11 cellular contexts compared by ENCODE assay signal in the genomic region with DNA sequence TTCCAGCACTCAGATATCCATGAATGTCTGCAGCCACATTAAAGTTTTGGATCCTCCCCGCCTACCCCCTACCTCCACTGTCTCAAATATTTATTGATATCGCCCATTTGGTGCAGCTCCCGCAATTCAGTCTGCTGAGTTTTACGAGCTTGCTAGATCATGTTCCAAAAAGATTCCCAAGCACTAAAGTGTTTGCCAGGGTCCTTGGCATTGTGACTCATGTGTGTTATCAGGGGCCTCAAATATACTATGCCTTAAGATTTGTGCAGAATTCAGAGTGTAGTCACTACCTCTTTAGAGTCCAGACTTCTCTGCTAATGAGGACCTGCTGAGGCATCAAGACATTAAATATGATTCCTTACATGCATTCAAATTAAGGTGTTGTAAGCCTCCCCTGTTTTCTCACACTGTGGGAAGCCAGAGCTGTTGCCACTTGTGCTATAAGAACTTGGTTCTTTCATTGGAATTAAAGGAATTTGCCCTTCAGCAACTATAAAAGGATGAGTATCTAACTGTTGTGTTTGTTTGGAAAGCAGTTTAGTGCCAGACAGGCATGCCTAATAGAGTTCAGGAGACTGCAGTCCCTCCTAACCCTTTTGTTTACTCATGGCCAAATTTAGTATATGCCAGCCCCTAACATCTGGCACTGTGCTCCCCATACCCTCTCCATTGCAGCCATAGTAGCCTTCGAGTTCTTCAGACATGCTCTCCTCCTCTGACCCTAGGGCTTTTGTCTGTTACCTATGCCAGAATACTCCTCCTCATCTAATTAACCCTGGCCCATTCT.
A peak's percentile ranks its signal among the peaks of the same experiment; 100 is the strongest.
DNase-seq lines count a peak whose midpoint lies in the region; ATAC-seq, FAIRE-seq and TF ChIP-seq lines count a peak whose summit lies in the region.
"Had no signal": no experiment of that assay in that cellular context is flagged by ENCODE, and none has a peak within 500 bp of the region (broad histone marks: within the 10 kb centered on the region; RNA-seq: fewer than 3 reads in every experiment).

No MANE protein-coding gene starts in this region.

- H2AFZ ChIP-seq in GM23248, result no peak overlapping the region

- POLR2A ChIA-PET in A549 (lab: Yijun Ruan, JAX), result no interaction called here

- intact Hi-C loops in heart right ventricle (cut with DNase I), result no loop called here

- H3K27ac ChIP-seq in A549, result peak overlapping the region; percentile 46 to 52; a peak in 4 of 6 replicates
- no peak overlapping the region for H3K27ac ChIP-seq in GM23248
- peak overlapping the region; percentile 5; the same call in 1 of the 2 replicates for H3K27ac ChIP-seq in SJCRH30
- peak overlapping the region in 4 of 10 donors; percentile 30 to 44 (median 38) for H3K27ac ChIP-seq in heart right ventricle
- no peak overlapping the region for H3K27ac ChIP-seq in effector memory CD4-positive, alpha-beta T cell (ENCODE audit: insufficient read depth, low read length, poor library complexity, severe bottlenecking)
- H3K27ac ChIP-seq: BLaER1 treated with 17β-estradiol and CSF1 and Interleukin-3, amounts not matched to agents 10 nM and 100 nM had no signal

- H3K79me2 ChIP-seq in GM23248 (ENCODE audit: insufficient read depth), result no peaks in the 10 kb centered on the region

- 17% methylated on average over 5 of the region's 5 CpGs for WGBS in A549 (ENCODE audit: missing lambda C conversion rate)
- 83 to 84% methylated on average over 5 of the region's 5 CpGs for WGBS in GM23248 (ENCODE audit: low coverage in 1 of 2, low lambda C conversion rate in 2 of 2, missing lambda C conversion rate in 2 of 2), 2 experiments
- 71 to 74% methylated on average over 5 of the region's 5 CpGs for WGBS in heart right ventricle, 2 donors

- H3K36me3 ChIP-seq in GM23248 (ENCODE audit: low read depth), result no peaks in the 10 kb centered on the region
- H3K36me3 ChIP-seq in SJCRH30, result no peaks in the 10 kb centered on the region
- H3K36me3 ChIP-seq in heart right ventricle, result peaks cover 0 to 31% (median 0%) of the 10 kb centered on the region in 9 donors
- H3K36me3 ChIP-seq in effector memory CD4-positive, alpha-beta T cell (ENCODE audit: control insufficient read depth, insufficient read depth, low read length), result no peaks in the 10 kb centered on the region

- peaks cover 24% of the 10 kb centered on the region for H3K4me1 ChIP-seq in A549
- H3K4me1 ChIP-seq in GM23248 (ENCODE audit: insufficient read depth), result peaks cover 11% of the 10 kb centered on the region
- peaks cover 27% of the 10 kb centered on the region for H3K4me1 ChIP-seq in SJCRH30
- peaks cover 3 to 44% (median 29%) of the 10 kb centered on the region in 9 donors for H3K4me1 ChIP-seq in heart right ventricle
- H3K4me1 ChIP-seq in effector memory CD4-positive, alpha-beta T cell (ENCODE audit: control insufficient read depth, insufficient read depth, low read length, poor library complexity, severe bottlenecking), result no peaks in the 10 kb centered on the region
- H3K4me1 ChIP-seq: BLaER1 treated with 17β-estradiol and CSF1 and Interleukin-3, amounts not matched to agents 10 nM and 100 nM had no signal

- no peak for FAIRE-seq in A549 (lab: Jason Lieb, UNC)

- H3K9ac ChIP-seq in GM23248, result no peak overlapping the region
- H3K9ac ChIP-seq: BLaER1 treated with 17β-estradiol and CSF1 and Interleukin-3, amounts not matched to agents 10 nM and 100 nM had no signal

- TF ChIP-seq POLR2A in A549 (IDR thresholded peaks at IDR 0.05; ENCODE audit: low read length), result no peak

- peak; percentile 87 to 94 for ATAC-seq in A549
- peak in 7 of 8 donors; percentile 11 to 57 (median 51) for ATAC-seq in heart right ventricle

- in situ Hi-C loops in GM23248 (cut with MboI), result no loop called here

- CTCF ChIA-PET in A549 (lab: Yijun Ruan, JAX), result interaction anchor here (1.3 kb wide), 1 partner anchor 19 kb away, joined by 3 read pairs; no protein-coding TSS in a partner anchor

- DNase-seq in A549 (ENCODE audit: low read depth in 1 of 2, low spot score in 1 of 2) (peak; percentile 43 to 70), GM23248 (peak; percentile 71), SJCRH30 (peak; percentile 25 to 45), heart right ventricle (no peak), NCI-H82 (lab: John Stamatoyannopoulos, UW) (no peak), NCI-H1930 (lab: John Stamatoyannopoulos, UW) (no peak)
- DNase-seq in effector memory CD4-positive, alpha-beta T cell, result no peak
- no peak for DNase-seq in stimulated activated naive CD4-positive, alpha-beta T cell treated with Interleukin-2 at 50 U/mL for 16 hours (lab: John Stamatoyannopoulos, UW)
- DNase-seq: hypothalamus, NCI-H1105 had no signal

- H3K27me3 ChIP-seq in GM23248 (replicated peaks; ENCODE audit: insufficient read depth) (no peaks in the 10 kb centered on the region), SJCRH30 (no peaks in the 10 kb centered on the region), heart right ventricle (no peaks in the 10 kb centered on the region)
- H3K27me3 ChIP-seq in effector memory CD4-positive, alpha-beta T cell (replicated peaks; ENCODE audit: control insufficient read depth, insufficient read depth, low read length, poor library complexity, severe bottlenecking), result no peaks in the 10 kb centered on the region
- H3K27me3 ChIP-seq: BLaER1 treated with 17β-estradiol and CSF1 and Interleukin-3, amounts not matched to agents 10 nM and 100 nM had no signal

- H3K9me3 ChIP-seq in A549 (no peaks in the 10 kb centered on the region), GM23248 (ENCODE audit: low read depth) (no peaks in the 10 kb centered on the region), SJCRH30 (replicated peaks) (no peaks in the 10 kb centered on the region), heart right ventricle (no peaks in the 10 kb centered on the region)
- H3K9me3 ChIP-seq in effector memory CD4-positive, alpha-beta T cell (ENCODE audit: control insufficient read depth, low read length), result no peaks in the 10 kb centered on the region

- H3F3A ChIP-seq in GM23248 (ENCODE audit: insufficient read depth), result peaks cover 17% of the 10 kb centered on the region

- peak overlapping the region; percentile 46 for H3K4me2 ChIP-seq in A549
- H3K4me2 ChIP-seq in GM23248 (ENCODE audit: unreplicated experiment), result no peak overlapping the region
- H3K4me2 ChIP-seq: BLaER1 treated with 17β-estradiol and CSF1 and Interleukin-3, amounts not matched to agents 10 nM and 100 nM had no signal

- no peak for TF ChIP-seq RAD21 in A549 (conservative IDR thresholded peaks at IDR 0.05 in 1 of 2, IDR thresholded peaks at IDR 0.05 in 1 of 2)

- H3K9me2 ChIP-seq in GM23248 (ENCODE audit: insufficient read depth), result no peaks in the 10 kb centered on the region

- TF ChIP-seq EP300 in A549 (IDR thresholded peaks at IDR 0.05), result no peak

- no peak overlapping the region for H3K4me3 ChIP-seq in A549
- H3K4me3 ChIP-seq in GM23248, result no peak overlapping the region
- H3K4me3 ChIP-seq in SJCRH30, result no peak overlapping the region
- no peak overlapping the region for H3K4me3 ChIP-seq in heart right ventricle
- H3K4me3 ChIP-seq in effector memory CD4-positive, alpha-beta T cell (ENCODE audit: insufficient read depth, low read depth, low read length, poor library complexity, severe bottlenecking), result no peak overlapping the region
- H3K4me3 ChIP-seq: BLaER1 treated with 17β-estradiol and CSF1 and Interleukin-3, amounts not matched to agents 10 nM and 100 nM had no signal

- TF ChIP-seq CTCF in A549 (IDR thresholded peaks at IDR 0.05) (no peak), heart right ventricle (IDR thresholded peaks at IDR 0.05) (no peak)

- no peaks in the 10 kb centered on the region for H4K20me1 ChIP-seq in GM23248 (ENCODE audit: insufficient read depth)

TF ChIP-seq in A549, 52 proteins besides CTCF, POLR2A, EP300 and RAD21 (continues in another document):
- no peak for TF ChIP-seq EHF (CRISPR knock-in tag; IDR thresholded peaks at IDR 0.05)
- TF ChIP-seq JUN (IDR thresholded peaks at IDR 0.05), result no peak
- no peak for TF ChIP-seq MAFK (IDR thresholded peaks at IDR 0.05; ENCODE audit: partially characterized antibody)
- TF ChIP-seq FOSL2 (IDR thresholded peaks at IDR 0.05), result no peak
- peak; percentile 67 for TF ChIP-seq FOSL2 (CRISPR knock-in tag; IDR thresholded peaks at IDR 0.05)
- no peak for TF ChIP-seq HDAC2 (IDR thresholded peaks at IDR 0.05)
- TF ChIP-seq NPAS2 (CRISPR knock-in tag; IDR thresholded peaks at IDR 0.05; ENCODE audit: borderline replicate concordance), result no peak
- no peak for TF ChIP-seq ZFP36 (IDR thresholded peaks at IDR 0.05; ENCODE audit: borderline replicate concordance, partially characterized antibody)
- peak; percentile 50; the same call in 1 of the 2 replicates for TF ChIP-seq JUNB (IDR thresholded peaks at IDR 0.05)
- no peak for TF ChIP-seq CBX8 (IDR thresholded peaks at IDR 0.05)
- TF ChIP-seq SMC3 (IDR thresholded peaks at IDR 0.05), result 0 out of 3 replicates have a peak, but pooled peaks have one; percentile 9
- TF ChIP-seq, protein P1, sequence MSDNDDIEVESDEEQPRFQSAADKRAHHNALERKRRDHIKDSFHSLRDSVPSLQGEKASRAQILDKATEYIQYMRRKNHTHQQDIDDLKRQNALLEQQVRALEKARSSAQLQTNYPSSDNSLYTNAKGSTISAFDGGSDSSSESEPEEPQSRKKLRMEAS (IDR thresholded peaks at IDR 0.05), result 0 out of 2 replicates have a peak, but pooled peaks have one; percentile 1
- no peak for TF ChIP-seq ZSCAN20 (CRISPR knock-in tag; IDR thresholded peaks at IDR 0.05)
- no peak for TF ChIP-seq FOSB (CRISPR knock-in tag; IDR thresholded peaks at IDR 0.05)
- no peak for TF ChIP-seq HOXB5 (CRISPR knock-in tag; IDR thresholded peaks at IDR 0.05)
- peak; percentile 77; the same call in 1 of the 2 replicates for TF ChIP-seq GATA3 (IDR thresholded peaks at IDR 0.05; ENCODE audit: borderline replicate concordance)
- TF ChIP-seq HOXA7 (CRISPR knock-in tag; IDR thresholded peaks at IDR 0.05), result no peak
- TF ChIP-seq NFE2L2 (conservative IDR thresholded peaks at IDR 0.05; ENCODE audit: low read length), result no peak
- TF ChIP-seq NR3C1 (IDR thresholded peaks at IDR 0.05), result no peak
- TF ChIP-seq KDM1A (IDR thresholded peaks at IDR 0.05; ENCODE audit: low read depth), result no peak
- TF ChIP-seq SREBF2 (IDR thresholded peaks at IDR 0.05), result no peak
- TF ChIP-seq ESRRA (IDR thresholded peaks at IDR 0.05; ENCODE audit: borderline replicate concordance, low read length), result no peak
- TF ChIP-seq RCOR1 (IDR thresholded peaks at IDR 0.05; ENCODE audit: low read depth, low read length), result no peak
- TF ChIP-seq BCL3 (IDR thresholded peaks at IDR 0.05), result no peak

Comparison
In these comparisons a context has a peak if more than half of its experiments do, and no peak if none do; other contexts are left out.
1. DNase-seq: peak in A549 (2 of 2), GM23248 (single experiment) and SJCRH30 (2 of 2); none in heart right ventricle (0 of 2), NCI-H82 (single experiment), NCI-H1930 (0 of 2), effector memory CD4-positive, alpha-beta T cell (0 of 3) and stimulated activated naive CD4-positive, alpha-beta T cell treated with Interleukin-2 at 50 U/mL for 16 hours (single experiment).
2. H3K27ac ChIP-seq: peak in A549 (2 of 2) and SJCRH30 (single experiment); none in GM23248 (single experiment) and effector memory CD4-positive, alpha-beta T cell (single experiment).